Comparison of ENCODE assay signal across 8 cellular contexts in genomic region chr19:55484571-55485438, GRCh38. TPM values are rescaled to one million over a fixed set of nuclear protein-coding genes. Genes with fewer than 3 reads are reported as not detected.
DNase-seq lines count a peak whose midpoint lies in the region; ATAC-seq and TF ChIP-seq lines count a peak whose summit lies in the region.

NAT14 (plus strand) TSS chr19:55485188; CDS start chr19:55485709, 521 bp downstream.

- H3K4me3 ChIP-seq in HFF-Myc (replicated peaks; ENCODE audit: low read depth, low read length) = peak within 1 kb of the TSS; percentile 71

- no peaks in the 10 kb centered on the region for H3K27me3 Mint-ChIP-seq in activated CD4-positive, alpha-beta memory T cell treated with anti-CD3 and anti-CD28 coated beads, Interleukin-2, amount 10 ng/mL, durations not matched to agents 7 days and 5 days
- H3K27me3 Mint-ChIP-seq in memory B cell = no peaks in the 10 kb centered on the region

- POLR2A ChIA-PET in activated CD4-positive, alpha-beta memory T cell treated with anti-CD3 and anti-CD28 coated beads, Interleukin-2, amount 10 ng/mL, durations not matched to agents 7 days and 5 days (lab: Charles Lee) = interaction anchor here (0.6 to 2.8 kb wide), 7 partner anchors 8 to 169 kb away, joined by 3 to 24 read pairs (median 4); partner anchors contain the start of genes ISOC2, KMT5C and ZNF628

- no peaks in the 10 kb centered on the region for H3K9me3 Mint-ChIP-seq in activated CD4-positive, alpha-beta memory T cell treated with anti-CD3 and anti-CD28 coated beads, Interleukin-2, amount 10 ng/mL, durations not matched to agents 7 days and 5 days
- no peaks in the 10 kb centered on the region for H3K9me3 Mint-ChIP-seq in memory B cell

- H3K4me3 Mint-ChIP-seq in activated CD4-positive, alpha-beta memory T cell treated with anti-CD3 and anti-CD28 coated beads, Interleukin-2, amount 10 ng/mL, durations not matched to agents 7 days and 5 days = peak within 1 kb of the TSS; percentile 73
- H3K4me3 Mint-ChIP-seq in memory B cell = peak within 1 kb of the TSS; percentile 80

- TF ChIP-seq CTCF in HFF-Myc (IDR thresholded peaks at IDR 0.05; ENCODE audit: low read depth, low read length, missing control alignments) = no peak

- peaks cover 4% of the 10 kb centered on the region for H3K36me3 Mint-ChIP-seq in activated CD4-positive, alpha-beta memory T cell treated with anti-CD3 and anti-CD28 coated beads, Interleukin-2, amount 10 ng/mL, durations not matched to agents 7 days and 5 days (ENCODE audit: low read depth)
- H3K36me3 Mint-ChIP-seq in memory B cell = peaks cover 2% of the 10 kb centered on the region

- peak; percentile 83 for ATAC-seq in memory B cell (ENCODE audit: low read depth)
- ATAC-seq in HG03442 (IDR thresholded peaks at IDR 0.05; ENCODE audit: unreplicated experiment) = no peak

- CTCF ChIA-PET in activated CD4-positive, alpha-beta memory T cell treated with anti-CD3 and anti-CD28 coated beads, Interleukin-2, amount 10 ng/mL, durations not matched to agents 7 days and 5 days (lab: Charles Lee) = interaction anchor here (0.8 to 1.9 kb wide), 4 partner anchors 8 to 20 kb away, joined by 3 to 23 read pairs (median 6); no protein-coding TSS in a partner anchor

- H3K4me1 Mint-ChIP-seq in activated CD4-positive, alpha-beta memory T cell treated with anti-CD3 and anti-CD28 coated beads, Interleukin-2, amount 10 ng/mL, durations not matched to agents 7 days and 5 days = peaks cover 14% of the 10 kb centered on the region
- peaks cover 9% of the 10 kb centered on the region for H3K4me1 Mint-ChIP-seq in memory B cell

- DNase-seq in DMS153 treated with DMSO at 0.1 percent for 48 hours (lab: John Stamatoyannopoulos, UW; ENCODE audit: unreplicated experiment) = peak; percentile 38
- no peak for DNase-seq in HFF-Myc (ENCODE audit: extremely low read depth, low read depth)
- DNase-seq in NCI-H510A treated with DMSO at 0.1 percent for 48 hours (lab: John Stamatoyannopoulos, UW) = peak; percentile 50
- peak; percentile 66 for DNase-seq in activated CD4-positive, alpha-beta memory T cell treated with anti-CD3 and anti-CD28 coated beads, Interleukin-2, amount 10 ng/mL, durations not matched to agents 7 days and 5 days
- DNase-seq in effector CD8-positive, alpha-beta T cell (lab: John Stamatoyannopoulos, UW) = peak; percentile 61
- DNase-seq in memory B cell (ENCODE audit: low spot score in 2 of 2) = peak; percentile 70 to 81
- peak; percentile 48 for DNase-seq in stimulated activated CD8-positive, alpha-beta memory T cell treated with anti-CD3 and anti-CD28 coated beads, Interleukin-4, amount 100 ng/mL, for 24 hours (ENCODE audit: low read depth)

- no peak within 1 kb of the TSS for H3K27ac Mint-ChIP-seq in activated CD4-positive, alpha-beta memory T cell treated with anti-CD3 and anti-CD28 coated beads, Interleukin-2, amount 10 ng/mL, durations not matched to agents 7 days and 5 days
- peak within 1 kb of the TSS; percentile 58 for H3K27ac Mint-ChIP-seq in memory B cell

RNA-seq across cellular contexts. Expression of gene NAT14, which starts in this region (rescaled TPM):
- 10 to 100 TPM; 11.9 to 12.0 TPM for total RNA-seq in activated CD4-positive, alpha-beta memory T cell treated with anti-CD3 and anti-CD28 coated beads, Interleukin-2, amount 10 ng/mL, durations not matched to agents 7 days and 5 days
